25 cellular contexts compared by ENCODE assay signal in genomic region chr5:37806016-37806415, GRCh38. TPM values are rescaled to one million over a fixed set of nuclear protein-coding genes. Genes with fewer than 3 reads are reported as not detected.
"Had no signal": no experiment of that assay in that cellular context is flagged by ENCODE, and none has a peak within 500 bp of the region (broad histone marks: within the 10 kb centered on the region; RNA-seq: fewer than 3 reads in every experiment).

No MANE protein-coding gene starts in this region.

- H3K79me2 ChIP-seq: hepatocyte, parathyroid adenoma had no signal

- H3K9me3 ChIP-seq: gastrocnemius medialis, heart left ventricle, thoracic aorta, tibial nerve, upper lobe of left lung had no signal

- H3K9me3 Mint-ChIP-seq: nephron had no signal

- H3K4me3 Mint-ChIP-seq: memory B cell; naive thymus-derived CD4-positive, alpha-beta T cell; nephron; neural progenitor cell; stimulated activated naive B cell treated with anti-CD40 and anti-IgM and Interleukin-4, amounts not matched to agents 10 μg/mL and 1 μg/mL and 100 μg/mL, for 72 hours; stimulated activated naive CD8-positive, alpha-beta T cell treated with anti-CD3 and anti-CD28 coated beads, Interleukin-15, Interleukin-2, amounts not matched to agents 100 ng/mL and 50 ng/mL, for 24 hours had no signal

- H3K4me1 Mint-ChIP-seq: naive thymus-derived CD4-positive, alpha-beta T cell; stimulated activated naive B cell treated with anti-CD40 and anti-IgM and Interleukin-4, amounts not matched to agents 10 μg/mL and 1 μg/mL and 100 μg/mL, for 72 hours had no signal

- H3K4me1 ChIP-seq: heart left ventricle, parathyroid adenoma, tibial nerve, upper lobe of left lung had no signal

- H3K27ac Mint-ChIP-seq: memory B cell; naive thymus-derived CD4-positive, alpha-beta T cell; nephron; neural progenitor cell; progenitor cell of endocrine pancreas; stimulated activated naive B cell treated with anti-CD40 and anti-IgM and Interleukin-4, amounts not matched to agents 10 μg/mL and 1 μg/mL and 100 μg/mL, for 72 hours; stimulated activated naive CD8-positive, alpha-beta T cell treated with anti-CD3 and anti-CD28 coated beads, Interleukin-15, Interleukin-2, amounts not matched to agents 100 ng/mL and 50 ng/mL, for 24 hours had no signal

- H3K4me3 ChIP-seq: dorsolateral prefrontal cortex, gastrocnemius medialis, heart left ventricle, hepatocyte, lung, neural progenitor cell, thoracic aorta, tibial nerve, upper lobe of left lung had no signal

- DNase-seq: effector CD4-positive, alpha-beta T cell; foreskin fibroblast; gastrocnemius medialis; heart left ventricle; kidney; naive thymus-derived CD4-positive, alpha-beta T cell; small intestine; stimulated activated CD4-positive, alpha-beta T cell treated with anti-CD3 and anti-CD28 coated beads, Interleukin-15, amount 100 ng/mL, for 24 hours; stimulated activated CD4-positive, alpha-beta T cell treated with anti-CD3 and anti-CD28 coated beads, Interleukin-2, amount 100 ng/mL, for 48 hours; stimulated activated naive B cell treated with anti-CD40 and anti-IgM and Interleukin-4, amounts not matched to agents 10 μg/mL and 1 μg/mL and 100 μg/mL, for 72 hours; upper lobe of left lung had no signal

- H3K27me3 ChIP-seq: gastrocnemius medialis, heart left ventricle, hepatocyte, neural progenitor cell, tibial nerve, upper lobe of left lung had no signal

- ATAC-seq: gastrocnemius medialis; heart left ventricle; left lobe of liver; naive thymus-derived CD4-positive, alpha-beta T cell; sciatic nerve; stimulated activated naive B cell treated with anti-CD40 and anti-IgM and Interleukin-4, amounts not matched to agents 10 μg/mL and 1 μg/mL and 100 μg/mL, for 72 hours had no signal

- H3K4me2 ChIP-seq: hepatocyte, neural progenitor cell had no signal

- H3K27ac ChIP-seq: gastrocnemius medialis, hepatocyte, neural progenitor cell, parathyroid adenoma, thoracic aorta, tibial nerve, upper lobe of left lung had no signal

- H3K36me3 ChIP-seq: gastrocnemius medialis, heart left ventricle, neural progenitor cell, thoracic aorta, tibial nerve, upper lobe of left lung had no signal

- H3K36me3 Mint-ChIP-seq: memory B cell; naive thymus-derived CD4-positive, alpha-beta T cell; neural progenitor cell; stimulated activated naive B cell treated with anti-CD40 and anti-IgM and Interleukin-4, amounts not matched to agents 10 μg/mL and 1 μg/mL and 100 μg/mL, for 72 hours had no signal

- H3K9ac ChIP-seq: neural progenitor cell, parathyroid adenoma had no signal

- H2AFZ ChIP-seq: hepatocyte, neural progenitor cell, parathyroid adenoma had no signal

RNA-seq across cellular contexts. Expression of gene GDNF, which starts 33.8 kb away (rescaled TPM):
- total RNA-seq: lung; mononuclear cell; naive thymus-derived CD4-positive, alpha-beta T cell; sciatic nerve; tibial nerve had no signal
